Comparison of ENCODE assay signal across 8 cellular contexts in the genomic region with DNA sequence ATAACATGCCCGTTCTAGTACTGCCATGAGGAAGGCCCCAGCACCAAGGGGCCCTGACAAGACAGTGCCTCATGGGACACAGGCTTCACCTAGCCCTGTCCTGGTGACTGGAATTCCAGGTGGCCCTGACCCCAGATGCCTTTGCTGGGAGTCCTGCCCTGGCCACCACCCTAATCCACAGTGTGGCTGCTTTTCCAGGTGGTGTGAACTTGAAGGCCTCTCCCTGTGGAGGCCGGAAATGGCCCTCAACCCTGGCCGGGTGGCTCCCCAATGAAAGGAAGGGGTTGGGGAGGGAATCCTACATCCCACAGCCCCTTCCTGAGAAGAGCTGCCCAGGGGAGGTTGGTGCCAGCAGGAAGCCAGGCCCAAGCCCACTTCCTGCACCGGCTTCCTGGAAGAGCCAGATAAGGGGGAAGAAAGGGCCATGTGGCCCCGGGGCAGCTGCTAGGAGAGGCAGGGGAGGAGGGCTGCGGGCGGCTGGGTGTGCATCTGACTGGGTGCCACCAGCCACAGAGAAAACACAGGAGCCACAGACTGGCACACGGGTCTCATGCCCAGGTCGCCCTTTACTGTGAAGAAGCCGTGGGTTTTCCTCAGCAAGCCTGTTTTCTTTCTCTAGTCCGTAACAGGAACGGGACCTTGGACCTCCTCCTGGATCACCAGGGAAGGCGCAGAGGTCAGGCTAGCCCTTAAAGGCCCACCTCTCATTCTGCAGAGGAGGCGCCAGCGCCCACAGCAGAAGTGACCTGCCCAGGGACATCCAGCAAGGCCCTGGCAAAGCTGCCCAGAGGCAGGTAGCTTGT. TPM values are rescaled to one million over a fixed set of nuclear protein-coding genes. Genes with fewer than 3 reads are reported as not detected.
A peak's percentile ranks its signal among the peaks of the same experiment; 100 is the strongest.
DNase-seq lines count a peak whose midpoint lies in the region; ATAC-seq, FAIRE-seq and TF ChIP-seq lines count a peak whose summit lies in the region.

No MANE protein-coding gene starts in this region.

- FAIRE-seq in D721Med (lab: Jason Lieb, UNC), result no peak

- H3K36me3 ChIP-seq in HEK293 (ENCODE audit: control insufficient read depth in 2 of 2, insufficient read depth in 1 of 2, low read length in 2 of 2), result peaks cover 4 to 43% of the 10 kb centered on the region in 2 experiments; a peak in 2 of 3 replicates

- DNase-seq in activated CD8-positive, alpha-beta T cell treated with anti-CD3 and anti-CD28 coated beads, Interleukin-2, amount 10 ng/mL, durations not matched to agents 7 days and 5 days, result peak; percentile 67
- DNase-seq in Right ventricle myocardium superior (peak; percentile 77), cerebellar nuclear complex (lab: John Stamatoyannopoulos, UW) (no peak), inferior parietal cortex (ENCODE audit: extremely low spot score) (no peak), D721Med (ENCODE audit: insufficient read length, low spot score) (no peak)
- peak; percentile 39 to 60 for DNase-seq in stimulated activated CD4-positive, alpha-beta T cell treated with anti-CD3 and anti-CD28 coated beads, Interleukin-2, amount 100 ng/mL, for 24 hours

- peak overlapping the region; percentile 95 for H3K27ac Mint-ChIP-seq in activated CD8-positive, alpha-beta T cell treated with anti-CD3 and anti-CD28 coated beads, Interleukin-2, amount 10 ng/mL, durations not matched to agents 7 days and 5 days

- peak; percentile 52 for ATAC-seq in activated CD8-positive, alpha-beta T cell treated with anti-CD3 and anti-CD28 coated beads, Interleukin-2, amount 10 ng/mL, durations not matched to agents 7 days and 5 days
- ATAC-seq in Right ventricle myocardium superior (ENCODE audit: poor library complexity), result no peak
- ATAC-seq in GM18505 (IDR thresholded peaks at IDR 0.05; ENCODE audit: unreplicated experiment), result no peak

- 0 out of 2 replicates have a peak, but pooled peaks cover 4% of the 10 kb centered on the region for H3K4me1 ChIP-seq in HEK293 (ENCODE audit: control insufficient read depth, insufficient read depth, low read length)

- H3K4me1 Mint-ChIP-seq in activated CD8-positive, alpha-beta T cell treated with anti-CD3 and anti-CD28 coated beads, Interleukin-2, amount 10 ng/mL, durations not matched to agents 7 days and 5 days (ENCODE audit: low read depth), result peaks cover 73% of the 10 kb centered on the region

- H3K4me3 ChIP-seq in HEK293 (ENCODE audit: low read depth, low read length), result no peak overlapping the region

- intact Hi-C loops in Right ventricle myocardium superior (cut with DNase I), result no loop called here

- CTCF ChIA-PET in HEK293 (lab: Yijun Ruan, JAX), result interaction anchor here (0.6 to 7.6 kb wide), 4 partner anchors 10 to 59 kb away, joined by 3 to 114 read pairs (median 7); partner anchors contain the start of gene JUND
- CTCF ChIA-PET in activated CD8-positive, alpha-beta T cell treated with anti-CD3 and anti-CD28 coated beads, Interleukin-2, amount 10 ng/mL, durations not matched to agents 7 days and 5 days (lab: Charles Lee), result interaction anchor here (0.8 to 13.8 kb wide), 5 partner anchors 10 to 49 kb away, joined by 3 to 464 read pairs (median 10); partner anchors contain the start of genes IQCN and JUND

- H3K4me3 Mint-ChIP-seq in activated CD8-positive, alpha-beta T cell treated with anti-CD3 and anti-CD28 coated beads, Interleukin-2, amount 10 ng/mL, durations not matched to agents 7 days and 5 days, result peak overlapping the region; percentile 71

- no peaks in the 10 kb centered on the region for H3K9me3 Mint-ChIP-seq in activated CD8-positive, alpha-beta T cell treated with anti-CD3 and anti-CD28 coated beads, Interleukin-2, amount 10 ng/mL, durations not matched to agents 7 days and 5 days (ENCODE audit: insufficient read depth)

- POLR2A ChIA-PET in HEK293 (lab: Yijun Ruan, JAX), result interaction anchor here (0.7 to 4.5 kb wide), 5 partner anchors 13 to 1013 kb away, joined by 3 to 49 read pairs (median 3); partner anchors contain the start of gene JUND
- POLR2A ChIA-PET in activated CD8-positive, alpha-beta T cell treated with anti-CD3 and anti-CD28 coated beads, Interleukin-2, amount 10 ng/mL, durations not matched to agents 7 days and 5 days (lab: Charles Lee), result interaction anchor here (0.6 to 17.3 kb wide), 6 partner anchors 10 to 39 kb away, joined by 3 to 647 read pairs (median 8); partner anchors contain the start of gene JUND

- no peaks in the 10 kb centered on the region for H3K9me3 ChIP-seq in HEK293 (ENCODE audit: control insufficient read depth, insufficient read depth, low read depth, low read length)

- peaks cover 63% of the 10 kb centered on the region for H3K36me3 Mint-ChIP-seq in activated CD8-positive, alpha-beta T cell treated with anti-CD3 and anti-CD28 coated beads, Interleukin-2, amount 10 ng/mL, durations not matched to agents 7 days and 5 days (ENCODE audit: low read depth)

- no peaks in the 10 kb centered on the region for H3K27me3 Mint-ChIP-seq in activated CD8-positive, alpha-beta T cell treated with anti-CD3 and anti-CD28 coated beads, Interleukin-2, amount 10 ng/mL, durations not matched to agents 7 days and 5 days (ENCODE audit: low read depth)

- no peak for TF ChIP-seq POLR2A in GM18505 (IDR thresholded peaks at IDR 0.05; ENCODE audit: borderline replicate concordance, extremely low read depth, insufficient read depth, insufficient read length)

- TF ChIP-seq CTCF in HEK293 (tag by site-specific recombination; IDR thresholded peaks at IDR 0.05), result no peak
- no peak for TF ChIP-seq CTCF in D721Med (IDR thresholded peaks at IDR 0.05; ENCODE audit: insufficient read depth, missing control alignments)

- H3K27ac ChIP-seq in HEK293 (ENCODE audit: extremely low read depth, low read depth, low read length), result no peak overlapping the region

TF ChIP-seq in HEK293, 187 proteins besides CTCF, POLR2A, EP300 and RAD21:
- TF ChIP-seq GLIS2 (tag by site-specific recombination; IDR thresholded peaks at IDR 0.05) (no peak), ZNF341 (tag by site-specific recombination; IDR thresholded peaks at IDR 0.05; ENCODE audit: low read depth) (peak; percentile 75), BCL11A (tag by site-specific recombination; IDR thresholded peaks at IDR 0.05; ENCODE audit: low read depth) (no peak), ZNF354C (tag by site-specific recombination; IDR thresholded peaks at IDR 0.05; ENCODE audit: borderline replicate concordance, low read depth) (no peak), ZNF366 (tag by site-specific recombination; conservative IDR thresholded peaks at IDR 0.05) (no peak), ZNF585B (tag by site-specific recombination; IDR thresholded peaks at IDR 0.05) (no peak), ZNF658 (tag by site-specific recombination; IDR thresholded peaks at IDR 0.05) (no peak), ZNF223 (tag by site-specific recombination; IDR thresholded peaks at IDR 0.05) (no peak), SETDB1 (IDR thresholded peaks at IDR 0.05; ENCODE audit: insufficient read length, low read length) (no peak), RBAK (tag by site-specific recombination; IDR thresholded peaks at IDR 0.05) (no peak), ZNF544 (tag by site-specific recombination; IDR thresholded peaks at IDR 0.05) (no peak), ZNF76 (tag by site-specific recombination; IDR thresholded peaks at IDR 0.05; ENCODE audit: borderline replicate concordance, low read depth) (no peak), ZNF121 (tag by site-specific recombination; IDR thresholded peaks at IDR 0.05) (no peak), GLI2 (tag by site-specific recombination; IDR thresholded peaks at IDR 0.05; ENCODE audit: borderline replicate concordance, low read depth) (no peak), ZIC2 (tag by site-specific recombination; IDR thresholded peaks at IDR 0.05) (peak; percentile 43), ZNF426 (tag by site-specific recombination; IDR thresholded peaks at IDR 0.05) (no peak), ZNF133 (tag by site-specific recombination; IDR thresholded peaks at IDR 0.05) (no peak), ZNF292 (tag by site-specific recombination; IDR thresholded peaks at IDR 0.05; ENCODE audit: borderline replicate concordance, low read depth) (no peak), TRIM28 (IDR thresholded peaks at IDR 0.05; ENCODE audit: borderline replicate concordance, low read length) (no peak), ZNF600 (tag by site-specific recombination; IDR thresholded peaks at IDR 0.05) (peak; percentile 52; the same call in 1 of the 2 replicates)
- TF ChIP-seq, protein P1, sequence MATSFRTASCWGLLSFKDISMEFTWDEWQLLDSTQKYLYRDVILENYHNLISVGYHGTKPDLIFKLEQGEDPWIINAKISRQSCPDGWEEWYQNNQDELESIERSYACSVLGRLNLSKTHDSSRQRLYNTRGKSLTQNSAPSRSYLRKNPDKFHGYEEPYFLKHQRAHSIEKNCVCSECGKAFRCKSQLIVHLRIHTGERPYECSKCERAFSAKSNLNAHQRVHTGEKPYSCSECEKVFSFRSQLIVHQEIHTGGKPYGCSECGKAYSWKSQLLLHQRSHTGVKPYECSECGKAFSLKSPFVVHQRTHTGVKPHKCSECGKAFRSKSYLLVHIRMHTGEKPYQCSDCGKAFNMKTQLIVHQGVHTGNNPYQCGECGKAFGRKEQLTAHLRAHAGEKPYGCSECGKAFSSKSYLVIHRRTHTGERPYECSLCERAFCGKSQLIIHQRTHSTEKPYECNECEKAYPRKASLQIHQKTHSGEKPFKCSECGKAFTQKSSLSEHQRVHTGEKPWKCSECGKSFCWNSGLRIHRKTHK (tag by site-specific recombination; IDR thresholded peaks at IDR 0.05), result no peak
TF ChIP-seq in HEK293: peak in this region for 3.

RNA-seq across cellular contexts. Expression of gene LSM4, which starts 4.7 kb away (rescaled TPM):
- total RNA-seq in activated CD8-positive, alpha-beta T cell treated with anti-CD3 and anti-CD28 coated beads, Interleukin-2, amount 10 ng/mL, durations not matched to agents 7 days and 5 days, result 100 to 1,000 TPM; 199 to 215 TPM
- total RNA-seq in Right ventricle myocardium superior, result 103 TPM

RNA-seq across cellular contexts. Expression of gene PGPEP1, which starts 22.2 kb away (rescaled TPM):
- 10 to 100 TPM; 30.1 to 34.5 TPM for total RNA-seq in activated CD8-positive, alpha-beta T cell treated with anti-CD3 and anti-CD28 coated beads, Interleukin-2, amount 10 ng/mL, durations not matched to agents 7 days and 5 days
- 33.6 TPM for total RNA-seq in Right ventricle myocardium superior

RNA-seq across cellular contexts. Expression of gene JUND, which starts 36.8 kb away (rescaled TPM):
- total RNA-seq in activated CD8-positive, alpha-beta T cell treated with anti-CD3 and anti-CD28 coated beads, Interleukin-2, amount 10 ng/mL, durations not matched to agents 7 days and 5 days, result 100 to 1,000 TPM; 462 to 469 TPM
- 107 TPM for total RNA-seq in Right ventricle myocardium superior

RNA-seq across cellular contexts. Expression of gene IQCN, which starts 43.9 kb away (rescaled TPM):
- 1 to 10 TPM; 3.7 to 4.2 TPM for total RNA-seq in activated CD8-positive, alpha-beta T cell treated with anti-CD3 and anti-CD28 coated beads, Interleukin-2, amount 10 ng/mL, durations not matched to agents 7 days and 5 days
- total RNA-seq in Right ventricle myocardium superior, result 0.35 TPM

Comparison
In these comparisons a context has a peak if more than half of its experiments do, and no peak if none do; other contexts are left out.
1. DNase-seq: peak in activated CD8-positive, alpha-beta T cell treated with anti-CD3 and anti-CD28 coated beads, Interleukin-2, amount 10 ng/mL, durations not matched to agents 7 days and 5 days (single experiment), Right ventricle myocardium superior (single experiment) and stimulated activated CD4-positive, alpha-beta T cell treated with anti-CD3 and anti-CD28 coated beads, Interleukin-2, amount 100 ng/mL, for 24 hours (2 of 2); none in cerebellar nuclear complex (0 of 2), inferior parietal cortex (single experiment) and D721Med (single experiment).